ENCODE assay signal across 8 cellular contexts in genomic region chr16:23557779-23558330, GRCh38. TPM values are rescaled to one million over a fixed set of nuclear protein-coding genes. Genes with fewer than 3 reads are reported as not detected.
DNase-seq lines count a peak whose midpoint lies in the region; ATAC-seq and TF ChIP-seq lines count a peak whose summit lies in the region.

No MANE protein-coding gene starts in this region.

- no peak for TF ChIP-seq CTCF in Panc1 (IDR thresholded peaks at IDR 0.05)
- TF ChIP-seq CTCF in cardiac fibroblast (IDR thresholded peaks at IDR 0.05; ENCODE audit: low read depth, low read length), result no peak

- in situ Hi-C loops in Panc1 (cut with HindIII; ENCODE audit: low pct_unique_long_range_greater_than_20kb, low sequenced_read_pairs), result no loop called here

- POLR2A ChIA-PET in Panc1 (lab: Charles Lee), result interaction anchor here (0.6 to 0.7 kb wide), 3 partner anchors 68 to 206 kb away, joined by 3 to 7 read pairs (median 5); no protein-coding TSS in a partner anchor

- peaks cover 30% of the 10 kb centered on the region for H3K36me3 ChIP-seq in CD4-positive, CD25-positive, alpha-beta regulatory T cell (ENCODE audit: control insufficient read depth, insufficient read depth, low read length)
- H3K36me3 ChIP-seq in H7 (replicated peaks; ENCODE audit: control insufficient read depth, insufficient read depth, low read length) (peaks cover 22% of the 10 kb centered on the region), Panc1 (ENCODE audit: control insufficient read depth, insufficient read depth, low read length) (peaks cover 18% of the 10 kb centered on the region)

- peaks cover 21% of the 10 kb centered on the region for H3K4me1 ChIP-seq in CD4-positive, CD25-positive, alpha-beta regulatory T cell (ENCODE audit: control insufficient read depth, insufficient read depth, low read length, poor library complexity, severe bottlenecking)
- H3K4me1 ChIP-seq in Panc1 (ENCODE audit: control insufficient read depth, insufficient read depth, low read length), result peaks cover 10% of the 10 kb centered on the region; the same call in 1 of the 2 replicates

- H3K27me3 Mint-ChIP-seq in CD4-positive, CD25-positive, alpha-beta regulatory T cell, result no peaks in the 10 kb centered on the region

- peak overlapping the region; percentile 91 for H3K27ac ChIP-seq in CD4-positive, CD25-positive, alpha-beta regulatory T cell (ENCODE audit: insufficient read depth, low read length, poor library complexity, severe bottlenecking)
- peak overlapping the region; percentile 89 for H3K27ac ChIP-seq in Panc1 (ENCODE audit: low read length)

- CTCF ChIA-PET in Panc1 (lab: Charles Lee), result interaction anchor here (0.5 to 1.6 kb wide), 5 partner anchors 17 to 67 kb away, joined by 3 to 8 read pairs (median 3); no protein-coding TSS in a partner anchor

- no peaks in the 10 kb centered on the region for H3K9me3 Mint-ChIP-seq in CD4-positive, CD25-positive, alpha-beta regulatory T cell

- peaks cover 20 to 51% (median 30%) of the 10 kb centered on the region in 4 donors for H3K4me1 Mint-ChIP-seq in CD4-positive, CD25-positive, alpha-beta regulatory T cell

- H3K36me3 Mint-ChIP-seq in CD4-positive, CD25-positive, alpha-beta regulatory T cell, result peaks cover 10% of the 10 kb centered on the region

- DNase-seq in CD4-positive, CD25-positive, alpha-beta regulatory T cell, result peak in 1 of 3 donors; percentile 20
- DNase-seq in H7 (no peak), Panc1 (ENCODE audit: low read depth, low spot score) (no peak), cardiac fibroblast (ENCODE audit: low read depth in 2 of 2) (peak; percentile 38 to 42), left lobe of liver (ENCODE audit: low spot score) (no peak), SW 1271 (lab: John Stamatoyannopoulos, UW) (no peak), NOMO-1 (lab: John Stamatoyannopoulos, UW; ENCODE audit: unreplicated experiment in 2 of 2) (no peak)
- peak; percentile 44 for DNase-seq in stimulated activated CD8-positive, alpha-beta memory T cell treated with anti-CD3 and anti-CD28 coated beads, Interleukin-4, amount 100 ng/mL, for 48 hours

- no peak for ATAC-seq in CD4-positive, CD25-positive, alpha-beta regulatory T cell (ENCODE audit: low read depth in 2 of 2)
- ATAC-seq in Panc1 (peak; percentile 33), left lobe of liver (peak; percentile 15)

- H3K27me3 ChIP-seq in CD4-positive, CD25-positive, alpha-beta regulatory T cell (ENCODE audit: control insufficient read depth, insufficient read depth, low read length), result no peaks in the 10 kb centered on the region
- H3K27me3 ChIP-seq in H7 (ENCODE audit: control insufficient read depth, insufficient read depth, low read length), result no peaks in the 10 kb centered on the region
- no peaks in the 10 kb centered on the region for H3K27me3 ChIP-seq in Panc1 (ENCODE audit: control insufficient read depth, insufficient read depth, low read length)

- peak overlapping the region; percentile 91 to 99 (median 95) for H3K4me3 Mint-ChIP-seq in CD4-positive, CD25-positive, alpha-beta regulatory T cell

- peak overlapping the region; percentile 95 to 96 (median 95) for H3K27ac Mint-ChIP-seq in CD4-positive, CD25-positive, alpha-beta regulatory T cell

- intact Hi-C loops in Panc1 (cut with micrococcal nuclease; ENCODE audit: unreplicated experiment), result no loop called here

- BruUV-seq in Panc1 (replicated peaks; lab: Mats Ljungman, UMichigan), result no TSS peak

- peak overlapping the region; percentile 80 for H3K4me3 ChIP-seq in CD4-positive, CD25-positive, alpha-beta regulatory T cell (ENCODE audit: low read depth, low read length)
- H3K4me3 ChIP-seq in H7 (ENCODE audit: insufficient read depth, low read depth, low read length) (peak overlapping the region; percentile 88), Panc1 (ENCODE audit: low read depth in 2 of 2, low read length in 2 of 2) (peak overlapping the region; percentile 85), cardiac fibroblast (replicated peaks in 1 of 2; ENCODE audit: low read depth in 2 of 2, low read length in 2 of 2) (peak overlapping the region; percentile 85)

- H3K9me3 ChIP-seq in CD4-positive, CD25-positive, alpha-beta regulatory T cell (ENCODE audit: control insufficient read depth in 2 of 2, low read length in 2 of 2), result no peaks in the 10 kb centered on the region
- no peaks in the 10 kb centered on the region for H3K9me3 ChIP-seq in Panc1 (ENCODE audit: control insufficient read depth, insufficient read depth, low read depth, low read length)

RNA-seq across cellular contexts. Expression of gene UBFD1, which starts 0.3 kb away (rescaled TPM):
- 38.8 TPM for total RNA-seq in CD4-positive, CD25-positive, alpha-beta regulatory T cell
- 10 to 100 TPM; 13.0 to 17.5 (median 14.7) TPM for polyA plus RNA-seq in CD4-positive, CD25-positive, alpha-beta regulatory T cell
- 68.2 and 72.9 TPM in 2 replicates for total RNA-seq in H7 (2014; rRNA removed; shearing (Covaris generic))
- 102 TPM for total RNA-seq in Panc1 (2021; ENCODE audit: unreplicated experiment)
- polyA plus RNA-seq in Panc1 (2012; ENCODE audit: insufficient read length), result 77.6 TPM
- total RNA-seq in left lobe of liver, result 32.9 TPM

RNA-seq across cellular contexts. Expression of gene EARS2, which starts 0.7 kb away (rescaled TPM):
- total RNA-seq in CD4-positive, CD25-positive, alpha-beta regulatory T cell, result 10.2 TPM
- 10 to 100 TPM in 3 of 4 donors, 1 to 10 TPM in 1; 9.5 to 13.5 (median 12.0) TPM for polyA plus RNA-seq in CD4-positive, CD25-positive, alpha-beta regulatory T cell
- total RNA-seq in H7 (2014; rRNA removed; shearing (Covaris generic)), result 101 and 105 TPM in 2 replicates
- total RNA-seq in Panc1 (2021; ENCODE audit: unreplicated experiment) (31.3 TPM), left lobe of liver (15.9 TPM)
- polyA plus RNA-seq in Panc1 (2012; ENCODE audit: insufficient read length), result 34.9 TPM

RNA-seq across cellular contexts. Expression of gene NDUFAB1, which starts 38.3 kb away (rescaled TPM):
- total RNA-seq in CD4-positive, CD25-positive, alpha-beta regulatory T cell, result 27.8 TPM
- polyA plus RNA-seq in CD4-positive, CD25-positive, alpha-beta regulatory T cell, result 100 to 1,000 TPM; 212 to 233 (median 222) TPM
- total RNA-seq in H7 (2014; rRNA removed; shearing (Covaris generic)), result 304 and 426 TPM in 2 replicates
- 166 TPM for total RNA-seq in Panc1 (2021; ENCODE audit: unreplicated experiment)
- 167 TPM for polyA plus RNA-seq in Panc1 (2012; ENCODE audit: insufficient read length)
- 64.3 TPM for total RNA-seq in left lobe of liver

RNA-seq across cellular contexts. Expression of gene GGA2, which starts 47.6 kb away (rescaled TPM):
- 109 TPM for total RNA-seq in CD4-positive, CD25-positive, alpha-beta regulatory T cell
- polyA plus RNA-seq in CD4-positive, CD25-positive, alpha-beta regulatory T cell, result 10 to 100 TPM; 46.5 to 52.8 (median 49.4) TPM
- 23.2 and 34.1 TPM in 2 replicates for total RNA-seq in H7 (2014; rRNA removed; shearing (Covaris generic))
- total RNA-seq in Panc1 (2021; ENCODE audit: unreplicated experiment), result 100 TPM
- 59.4 TPM for polyA plus RNA-seq in Panc1 (2012; ENCODE audit: insufficient read length)
- 30.2 TPM for total RNA-seq in left lobe of liver

Comparison
In these comparisons a context has a peak if more than half of its experiments do, and no peak if none do; other contexts are left out.
1. ATAC-seq: peak in Panc1 (single experiment) and left lobe of liver (single experiment); none in CD4-positive, CD25-positive, alpha-beta regulatory T cell (0 of 2).
2. DNase-seq: peak in cardiac fibroblast (2 of 2) and stimulated activated CD8-positive, alpha-beta memory T cell treated with anti-CD3 and anti-CD28 coated beads, Interleukin-4, amount 100 ng/mL, for 48 hours (single experiment); none in H7 (single experiment), Panc1 (single experiment), left lobe of liver (single experiment), SW 1271 (0 of 2) and NOMO-1 (0 of 2).
3. Peak in every context shown above with its lines, with median percentiles within 50 percentile points of each other: H3K4me3 ChIP-seq.